In the genomic region with DNA sequence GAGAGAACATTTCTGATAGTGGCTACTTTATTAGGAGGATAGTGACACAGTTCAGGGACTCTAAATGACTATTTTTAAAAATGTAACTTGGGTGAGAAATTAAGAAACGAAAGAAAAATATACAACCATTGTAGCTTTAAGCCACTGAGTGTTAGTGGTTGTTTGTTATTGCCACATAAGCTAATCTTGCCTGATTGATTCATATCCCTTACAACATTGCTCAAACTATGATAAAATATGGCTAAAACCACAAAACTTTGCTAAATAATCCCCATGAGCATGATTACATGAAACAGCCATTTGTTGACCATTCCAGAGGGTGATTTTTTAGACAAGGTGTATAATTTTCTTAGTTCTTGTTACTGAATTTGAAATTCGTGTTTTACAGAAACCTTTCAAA, we compare ENCODE assay signal across 17 cellular contexts.
"Had no signal": no experiment of that assay in that cellular context is flagged by ENCODE, and none has a peak within 500 bp of the region (broad histone marks: within the 10 kb centered on the region; RNA-seq: fewer than 3 reads in every experiment).

No MANE protein-coding gene starts in this region.

- H3K27me3 ChIP-seq: gastrocnemius medialis, left lung, sigmoid colon, spleen, upper lobe of right lung had no signal

- H3K27me3 Mint-ChIP-seq: activated naive CD4-positive, alpha-beta T cell treated with anti-CD3 and anti-CD28 coated beads, Interleukin-2, amount 50 U/mL, for 24 hours; effector memory CD8-positive, alpha-beta T cell; stimulated activated naive B cell treated with anti-CD40 and anti-IgM and Interleukin-4, amounts not matched to agents 10 μg/mL and 1 μg/mL and 100 μg/mL, for 72 hours had no signal

- ATAC-seq: activated T-cell treated with anti-CD3 and anti-CD28 coated beads, Interleukin-2, amount 50 U/mL, for 72 hours; effector memory CD8-positive, alpha-beta T cell; gastrocnemius medialis; left lung; stimulated activated naive B cell treated with anti-CD40 and anti-IgM and Interleukin-4, amounts not matched to agents 10 μg/mL and 1 μg/mL and 100 μg/mL, for 72 hours; upper lobe of right lung had no signal

- H3K36me3 ChIP-seq: gastrocnemius medialis, left lung, sigmoid colon, spleen, thoracic aorta, upper lobe of right lung had no signal

- H3K27ac ChIP-seq: gastrocnemius medialis, left lung, sigmoid colon, spleen, thoracic aorta, upper lobe of right lung had no signal

- H3K9me3 ChIP-seq: gastrocnemius medialis, sigmoid colon, thoracic aorta, upper lobe of right lung had no signal

- DNase-seq: activated CD4-positive, alpha-beta T cell treated with anti-CD3 and anti-CD28 coated beads, Interleukin-2, amount 50 U/mL, for 4 hours; activated effector memory CD4-positive, alpha-beta T cell treated with anti-CD3 and anti-CD28 coated beads, Interleukin-2, amount 50 U/mL, for 16 hours; activated T-cell treated with anti-CD3 and anti-CD28 coated beads, Interleukin-2, amount 50 U/mL, for 72 hours; effector memory CD8-positive, alpha-beta T cell; gastrocnemius medialis; head of caudate nucleus; left lung; midbrain; nucleus accumbens; sigmoid colon; spleen; stimulated activated naive B cell treated with anti-CD40 and anti-IgM and Interleukin-4, amounts not matched to agents 10 μg/mL and 1 μg/mL and 100 μg/mL, for 72 hours; T-helper 2 cell; upper lobe of right lung had no signal

- H3K27ac Mint-ChIP-seq: activated naive CD4-positive, alpha-beta T cell treated with anti-CD3 and anti-CD28 coated beads, Interleukin-2, amount 50 U/mL, for 24 hours; activated T-cell treated with anti-CD3 and anti-CD28 coated beads, Interleukin-2, amount 50 U/mL, for 72 hours; effector memory CD8-positive, alpha-beta T cell; nephron; stimulated activated naive B cell treated with anti-CD40 and anti-IgM and Interleukin-4, amounts not matched to agents 10 μg/mL and 1 μg/mL and 100 μg/mL, for 72 hours had no signal

- H3K4me3 Mint-ChIP-seq: activated naive CD4-positive, alpha-beta T cell treated with anti-CD3 and anti-CD28 coated beads, Interleukin-2, amount 50 U/mL, for 24 hours; activated T-cell treated with anti-CD3 and anti-CD28 coated beads, Interleukin-2, amount 50 U/mL, for 72 hours; effector memory CD8-positive, alpha-beta T cell; nephron; stimulated activated naive B cell treated with anti-CD40 and anti-IgM and Interleukin-4, amounts not matched to agents 10 μg/mL and 1 μg/mL and 100 μg/mL, for 72 hours had no signal

- H3K4me3 ChIP-seq: gastrocnemius medialis, left lung, sigmoid colon, spleen, thoracic aorta, upper lobe of right lung had no signal

- H3K36me3 Mint-ChIP-seq: activated naive CD4-positive, alpha-beta T cell treated with anti-CD3 and anti-CD28 coated beads, Interleukin-2, amount 50 U/mL, for 24 hours; stimulated activated naive B cell treated with anti-CD40 and anti-IgM and Interleukin-4, amounts not matched to agents 10 μg/mL and 1 μg/mL and 100 μg/mL, for 72 hours had no signal

- H3K4me1 ChIP-seq: gastrocnemius medialis, left lung, sigmoid colon, spleen, upper lobe of right lung had no signal

- H3K4me1 Mint-ChIP-seq: activated naive CD4-positive, alpha-beta T cell treated with anti-CD3 and anti-CD28 coated beads, Interleukin-2, amount 50 U/mL, for 24 hours; nephron; stimulated activated naive B cell treated with anti-CD40 and anti-IgM and Interleukin-4, amounts not matched to agents 10 μg/mL and 1 μg/mL and 100 μg/mL, for 72 hours had no signal
